In genomic region chr17:77215281-77215680, GRCh38 we compare ENCODE assay signal across 19 cellular contexts.
DNase-seq lines count a peak whose midpoint lies in the region; ATAC-seq and TF ChIP-seq lines count a peak whose summit lies in the region.
"Had no signal": no experiment of that assay in that cellular context is flagged by ENCODE, and none has a peak within 500 bp of the region (broad histone marks: within the 10 kb centered on the region; RNA-seq: fewer than 3 reads in every experiment).

No MANE protein-coding gene starts in this region.

- H3K4ac ChIP-seq in trophoblast cell (ENCODE audit: low read depth, low read length), result no peak overlapping the region

- H3K79me2 ChIP-seq in trophoblast cell (ENCODE audit: control insufficient read depth, insufficient read depth, low read length, poor library complexity) (no peaks in the 10 kb centered on the region), Karpas-422 (ENCODE audit: low read length) (peaks cover 14% of the 10 kb centered on the region)

- no peak for TF ChIP-seq EP300 in stomach (IDR thresholded peaks at IDR 0.05)

- H3K9me2 ChIP-seq in Karpas-422 (replicated peaks; ENCODE audit: insufficient read depth, low read length), result no peaks in the 10 kb centered on the region

- no peaks in the 10 kb centered on the region for H3K79me1 ChIP-seq in trophoblast cell (ENCODE audit: low read length)

- WGBS in right cardiac atrium, result 87% methylated on average over 16 of the region's 16 CpGs
- no CpG with 5 or more reads among the region's 16 CpGs for WGBS in trophoblast cell (ENCODE audit: extremely low coverage, insufficient coverage, insufficient read length)
- WGBS in stomach, 5 donors, result 86 to 94% (median 88%) methylated on average over 16 of the region's 16 CpGs

- H4K20me1 ChIP-seq in Karpas-422 (ENCODE audit: insufficient read depth, low read depth, low read length), result no peaks in the 10 kb centered on the region

- H3K4me2 ChIP-seq in trophoblast cell (ENCODE audit: low read length), result no peak overlapping the region
- no peak overlapping the region for H3K4me2 ChIP-seq in Karpas-422 (ENCODE audit: low read depth, low read length, poor library complexity, severe bottlenecking)
- H3K4me2 ChIP-seq: A549, smooth muscle cell had no signal

- H3K36me3 ChIP-seq in trophoblast cell (ENCODE audit: control insufficient read depth in 1 of 2, insufficient read depth in 2 of 2, low read length in 2 of 2) (peaks cover 58 to 68% of the 10 kb centered on the region in 2 experiments), upper lobe of right lung (peaks cover 79% of the 10 kb centered on the region), Karpas-422 (ENCODE audit: insufficient read depth, low read length) (peaks cover 26% of the 10 kb centered on the region), stomach (peaks cover 54 to 87% (median 82%) of the 10 kb centered on the region in 4 donors)

- H3K4me1 ChIP-seq in right cardiac atrium (ENCODE audit: control insufficient read depth, insufficient read depth, low read length) (no peaks in the 10 kb centered on the region), trophoblast cell (ENCODE audit: control insufficient read depth in 1 of 2, insufficient read depth in 2 of 2, low read length in 2 of 2) (no peaks in the 10 kb centered on the region), upper lobe of right lung (peaks cover 8% of the 10 kb centered on the region), Karpas-422 (ENCODE audit: low read length) (peaks cover 43% of the 10 kb centered on the region), stomach (peaks cover 1 to 19% (median 6%) of the 10 kb centered on the region in 4 donors)
- H3K4me1 ChIP-seq: A549, ascending aorta, vagina had no signal

- H3K27me3 ChIP-seq in right cardiac atrium (ENCODE audit: control insufficient read depth, insufficient read depth) (no peaks in the 10 kb centered on the region), trophoblast cell (ENCODE audit: insufficient read depth, low read length) (no peaks in the 10 kb centered on the region), upper lobe of right lung (no peaks in the 10 kb centered on the region), Karpas-422 (ENCODE audit: low read length) (no peaks in the 10 kb centered on the region), stomach (no peaks in the 10 kb centered on the region)
- H3K27me3 ChIP-seq: ascending aorta, gastroesophageal sphincter, vagina had no signal

- no peak overlapping the region for H3K18ac ChIP-seq in trophoblast cell (ENCODE audit: low read length)

- H2BK120ac ChIP-seq in trophoblast cell (ENCODE audit: insufficient read depth, low read length, poor library complexity), result no peak overlapping the region

- H2AK5ac ChIP-seq in trophoblast cell (ENCODE audit: low read length), result no peak overlapping the region

- no peak overlapping the region for H3K4me3 ChIP-seq in right cardiac atrium (ENCODE audit: low read length)
- no peak overlapping the region for H3K4me3 ChIP-seq in trophoblast cell (ENCODE audit: low read depth, low read length)
- H3K4me3 ChIP-seq in upper lobe of right lung, result no peak overlapping the region
- no peak overlapping the region for H3K4me3 ChIP-seq in Karpas-422 (ENCODE audit: low read length)
- no peak overlapping the region for H3K4me3 ChIP-seq in stomach
- H3K4me3 ChIP-seq: A549, ascending aorta, gastroesophageal sphincter, smooth muscle cell, vagina had no signal

- peak overlapping the region; percentile 52 for H3K9ac ChIP-seq in trophoblast cell (ENCODE audit: low read length)
- H3K9ac ChIP-seq in Karpas-422 (ENCODE audit: low read length), result no peak overlapping the region

- H4K8ac ChIP-seq in trophoblast cell (ENCODE audit: low read depth, low read length), result no peak overlapping the region

- H4K12ac ChIP-seq in trophoblast cell (ENCODE audit: low read depth, low read length), result no peak overlapping the region

- H3K9me3 ChIP-seq in right cardiac atrium (ENCODE audit: control insufficient read depth, low read length), result no peaks in the 10 kb centered on the region
- peaks cover 3% of the 10 kb centered on the region for H3K9me3 ChIP-seq in trophoblast cell (ENCODE audit: insufficient read depth, low read depth, low read length)
- no peaks in the 10 kb centered on the region for H3K9me3 ChIP-seq in upper lobe of right lung
- H3K9me3 ChIP-seq in Karpas-422 (ENCODE audit: low read length), result no peaks in the 10 kb centered on the region
- H3K9me3 ChIP-seq in stomach, result no peaks in the 10 kb centered on the region
- H3K9me3 ChIP-seq: A549, ascending aorta, gastroesophageal sphincter, vagina had no signal

- H3K27ac ChIP-seq in right cardiac atrium (ENCODE audit: low read length), result no peak overlapping the region
- H3K27ac ChIP-seq in cingulate gyrus (ENCODE audit: low read depth, low read length), result peak overlapping the region; percentile 34
- no peak overlapping the region for H3K27ac ChIP-seq in trophoblast cell (ENCODE audit: low read depth, low read length)
- H3K27ac ChIP-seq in upper lobe of right lung, result peak overlapping the region; percentile 1
- H3K27ac ChIP-seq in Karpas-422 (ENCODE audit: low read length), result no peak overlapping the region
- H3K27ac ChIP-seq in stomach, result no peak overlapping the region
- H3K27ac ChIP-seq: A549, ascending aorta, gastroesophageal sphincter, vagina had no signal

- H2BK5ac ChIP-seq in trophoblast cell (ENCODE audit: low read depth, low read length, poor library complexity), result no peak overlapping the region

- TF ChIP-seq CTCF in upper lobe of right lung (IDR thresholded peaks at IDR 0.05) (no peak), stomach (IDR thresholded peaks at IDR 0.05) (no peak)

- H3K23ac ChIP-seq in trophoblast cell (ENCODE audit: low read length), result peak overlapping the region; percentile 42

- peak; percentile 28 for DNase-seq in Right ventricle myocardium superior
- no peak for DNase-seq in right cardiac atrium
- DNase-seq in trophoblast cell, result no peak
- no peak for DNase-seq in upper lobe of right lung
- no peak for DNase-seq in Karpas-422
- DNase-seq in 8988T, result no peak
- DNase-seq in stomach, result no peak
- DNase-seq: activated CD4-positive, alpha-beta T cell treated with anti-CD3 and anti-CD28 coated beads for 1 hour; activated effector memory CD4-positive, alpha-beta T cell treated with Interleukin-2 at 50 U/mL for 16 hours; MM.1S; NCI-H1436; NCI-H2081 treated with DMSO at 0.1 percent for 48 hours; NCI-H774 had no signal

- H3K14ac ChIP-seq in trophoblast cell (ENCODE audit: low read length), result no peak overlapping the region

- no peak overlapping the region for H4K91ac ChIP-seq in trophoblast cell (ENCODE audit: low read depth, low read length)

- intact Hi-C loops in Right ventricle myocardium superior (cut with DNase I), result no loop called here
- intact Hi-C loops in right cardiac atrium (cut with DNase I), result loop anchor here in 3 of 4 donors (10.0 kb wide), 3 partner anchors 70 to 120 kb away; partner anchors contain the start of gene SEC14L1 (in 1 of the 3)
- intact Hi-C loops in upper lobe of right lung (cut with DNase I), result loop anchor here (10.0 kb wide), 1 partner anchor 120 kb away; no protein-coding TSS in a partner anchor
- intact Hi-C loops in stomach (cut with DNase I; ENCODE audit: low total_unique reads), result loop anchor here (10.0 kb wide), 1 partner anchor 70 kb away; the partner anchor contains the start of gene SEC14L1

- no peak overlapping the region for H2AFZ ChIP-seq in trophoblast cell (ENCODE audit: insufficient read depth, low read length, poor library complexity)
- no peak overlapping the region for H2AFZ ChIP-seq in Karpas-422 (ENCODE audit: low read length)

- ATAC-seq in Right ventricle myocardium superior (ENCODE audit: poor library complexity) (no peak), right cardiac atrium (no peak), upper lobe of right lung (peak; percentile 6)
- ATAC-seq: gastroesophageal sphincter had no signal

- TF ChIP-seq POLR2A in stomach (IDR thresholded peaks at IDR 0.05), result no peak

- no peak overlapping the region for H2BK12ac ChIP-seq in trophoblast cell (ENCODE audit: low read length)

Comparison
In these comparisons a context has a peak if more than half of its experiments do, and no peak if none do; other contexts are left out.
1. H3K27ac ChIP-seq: peak in cingulate gyrus (single experiment) and upper lobe of right lung (single experiment); none in right cardiac atrium (single experiment), trophoblast cell (single experiment), Karpas-422 (single experiment) and stomach (0 of 5).